ENCODE assay signal across 1 cellular context in the genomic region with DNA sequence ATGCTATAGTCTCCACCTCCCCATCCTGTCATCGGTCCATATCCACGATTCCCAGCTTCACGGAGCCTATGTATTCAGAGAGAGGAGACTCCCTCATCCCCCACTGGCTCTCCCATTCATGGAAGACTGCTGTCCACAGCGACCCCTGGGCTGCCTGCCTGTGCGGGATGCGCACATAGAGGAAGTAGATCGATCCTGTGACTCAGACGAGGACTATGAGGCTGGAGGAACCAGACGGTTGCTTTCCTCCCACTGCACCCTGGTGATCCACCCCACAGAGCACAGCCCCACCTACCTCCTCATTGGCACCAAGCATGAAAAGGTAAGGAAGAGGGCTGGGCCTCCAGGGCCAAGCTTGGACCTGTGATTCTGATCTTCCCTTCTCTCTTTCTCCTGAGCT.
TF ChIP-seq lines count a peak whose summit lies in the region.

No MANE protein-coding gene starts in this region.

TF ChIP-seq in GM12878, 131 proteins besides CTCF, POLR2A, EP300 and RAD21:
- TF ChIP-seq TCF12 (IDR thresholded peaks at IDR 0.05; ENCODE audit: low read depth, low read length) (no peak), RELA (IDR thresholded peaks at IDR 0.05; ENCODE audit: borderline replicate concordance, partially characterized antibody) (no peak), GABPA (IDR thresholded peaks at IDR 0.05; ENCODE audit: low read depth) (no peak), EGR1 (IDR thresholded peaks at IDR 0.05; ENCODE audit: borderline replicate concordance in 1 of 2, low read depth in 2 of 2, low read length in 2 of 2) (no peak), RFX5 (IDR thresholded peaks at IDR 0.05; ENCODE audit: low read depth, low read length) (no peak), CBFB (IDR thresholded peaks at IDR 0.05; ENCODE audit: low read depth) (no peak), ZSCAN29 (IDR thresholded peaks at IDR 0.05) (no peak)
